19 cellular contexts compared by ENCODE assay signal in genomic region chr12:130423991-130424857, GRCh38.
"Had no signal": no experiment of that assay in that cellular context is flagged by ENCODE, and none has a peak within 500 bp of the region (broad histone marks: within the 10 kb centered on the region; RNA-seq: fewer than 3 reads in every experiment).

No MANE protein-coding gene starts in this region.

- DNase-seq: activated CD4-positive, alpha-beta T cell treated with anti-CD3 and anti-CD28 coated beads, Interleukin-2, amount 50 U/mL, for 1 hour; amniotic stem cell; dermis blood vessel endothelial cell; effector memory CD8-positive, alpha-beta T cell; foreskin fibroblast; hippocampal formation; mammary epithelial cell; pancreas; small intestine; stimulated activated CD4-positive, alpha-beta T cell treated with anti-CD3 and anti-CD28 coated beads, Interleukin-4, amount 100 ng/mL, for 1 hour had no signal

- H3K9me3 ChIP-seq: pancreas, right lobe of liver, thoracic aorta had no signal

- H3K27ac Mint-ChIP-seq: activated naive CD8-positive, alpha-beta T cell; effector memory CD8-positive, alpha-beta T cell; T-helper 1 cell treated with Interleukin-12 subunit alpha and Interleukin-12 subunit beta and Interleukin-4 antibody, amounts not matched to agents 30 μg/mL and 1 μg/mL, for 36 hours had no signal

- H3K27ac ChIP-seq: epithelial cell of prostate, pancreas, right lobe of liver, thoracic aorta had no signal

- H3K9me3 Mint-ChIP-seq: neural crest cell; T-helper 1 cell treated with Interleukin-12 subunit alpha and Interleukin-12 subunit beta and Interleukin-4 antibody, amounts not matched to agents 30 μg/mL and 1 μg/mL, for 36 hours had no signal

- H3K36me3 Mint-ChIP-seq: activated naive CD8-positive, alpha-beta T cell had no signal

- H3K4me3 ChIP-seq: pancreas, right lobe of liver, thoracic aorta had no signal

- ATAC-seq: activated CD4-positive, CD25-positive, alpha-beta regulatory T cell treated with anti-CD3 and anti-CD28 coated beads, Interleukin-2, amount 50 U/mL, for 24 hours; effector memory CD8-positive, alpha-beta T cell; pancreas had no signal

- H3K4me1 ChIP-seq: pancreas, right lobe of liver had no signal

- FAIRE-seq: keratinocyte, pancreas, small intestine, urothelium cell line had no signal

- H3K36me3 ChIP-seq: pancreas, right lobe of liver, thoracic aorta had no signal

- H3K27me3 ChIP-seq: pancreas, right lobe of liver had no signal

- H3K4me3 Mint-ChIP-seq: activated naive CD8-positive, alpha-beta T cell; effector memory CD8-positive, alpha-beta T cell; neural crest cell; T-helper 1 cell treated with Interleukin-12 subunit alpha and Interleukin-12 subunit beta and Interleukin-4 antibody, amounts not matched to agents 30 μg/mL and 1 μg/mL, for 36 hours had no signal
